ENCODE assay signal across 1 cellular context in the genomic region with DNA sequence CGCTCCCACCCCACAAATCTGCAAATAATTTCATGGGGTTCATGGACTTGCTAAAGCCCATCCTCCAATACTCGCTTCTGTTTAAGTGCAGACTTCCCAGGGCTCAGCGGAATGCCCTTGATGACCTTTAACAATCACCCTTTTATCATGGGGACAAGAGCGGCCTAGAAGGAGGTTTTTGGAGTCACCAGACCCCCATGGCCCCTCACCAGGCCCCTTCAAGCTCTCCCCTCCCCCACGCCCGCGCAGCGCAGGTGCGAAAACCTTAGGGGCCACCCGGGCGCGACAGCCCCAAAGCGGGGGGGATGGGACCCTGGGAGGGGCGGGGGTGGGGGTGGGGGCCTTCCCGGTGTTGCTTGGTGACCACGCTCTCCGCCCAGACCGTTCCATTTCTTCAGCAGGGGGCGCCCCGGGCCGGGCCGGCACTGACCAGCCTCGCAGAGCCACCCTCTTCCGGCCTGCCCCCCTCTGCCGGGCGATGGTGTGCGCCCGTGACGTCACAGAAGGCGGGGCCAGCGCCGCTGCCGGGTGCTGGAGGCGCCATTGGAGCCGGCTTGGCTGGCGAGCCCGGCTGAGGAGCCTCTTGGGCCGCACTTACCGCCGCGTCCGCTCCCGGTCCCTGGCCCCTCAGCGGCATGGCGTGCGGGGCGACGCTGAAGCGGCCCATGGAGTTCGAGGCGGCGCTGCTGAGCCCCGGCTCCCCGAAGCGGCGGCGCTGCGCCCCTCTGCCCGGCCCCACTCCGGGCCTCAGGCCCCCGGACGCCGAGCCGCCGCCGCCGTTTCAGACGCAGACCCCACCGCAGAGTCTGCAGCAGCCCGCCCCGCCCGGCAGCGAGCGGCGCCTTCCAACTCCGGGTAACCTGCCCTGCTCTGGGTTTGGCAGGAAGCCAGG.
TF ChIP-seq lines count a peak whose summit lies in the region.

A gene with protein sequence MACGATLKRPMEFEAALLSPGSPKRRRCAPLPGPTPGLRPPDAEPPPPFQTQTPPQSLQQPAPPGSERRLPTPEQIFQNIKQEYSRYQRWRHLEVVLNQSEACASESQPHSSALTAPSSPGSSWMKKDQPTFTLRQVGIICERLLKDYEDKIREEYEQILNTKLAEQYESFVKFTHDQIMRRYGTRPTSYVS (plus strand): TSS at position 531 of the 892 bp plus-strand sequence. CDS start 105 bp downstream, at position 636.

TF ChIP-seq in HepG2, 621 proteins besides CTCF, POLR2A, EP300 and RAD21 (continued from another document and continues in another):
- TF ChIP-seq NFAT5 (CRISPR knock-in tag; IDR thresholded peaks at IDR 0.05) (no peak; the same call in 1 of the 2 replicates), RBAK (CRISPR knock-in tag; IDR thresholded peaks at IDR 0.05) (no peak), FUBP1 (CRISPR knock-in tag; IDR thresholded peaks at IDR 0.05; ENCODE audit: borderline replicate concordance) (no peak), HES4 (CRISPR knock-in tag; IDR thresholded peaks at IDR 0.05; ENCODE audit: borderline replicate concordance) (0 out of 2 replicates have a peak, but pooled peaks have one; percentile 45), PITX1 (CRISPR knock-in tag; IDR thresholded peaks at IDR 0.05) (peak; percentile 13; the same call in 1 of the 2 replicates), MNT (IDR thresholded peaks at IDR 0.05) (no peak), DNMT1 (CRISPR knock-in tag; IDR thresholded peaks at IDR 0.05) (no peak), RBM39 (IDR thresholded peaks at IDR 0.05; ENCODE audit: low read depth, low read length, poor library complexity, severe bottlenecking) (peak; percentile 55), SP1 (IDR thresholded peaks at IDR 0.05) (no peak), SP1 (CRISPR knock-in tag; IDR thresholded peaks at IDR 0.05) (peak; percentile 74), JUNB (CRISPR knock-in tag; IDR thresholded peaks at IDR 0.05; ENCODE audit: borderline replicate concordance) (no peak), HMGA1 (CRISPR knock-in tag; conservative IDR thresholded peaks at IDR 0.05) (no peak), BCL6 (CRISPR knock-in tag; IDR thresholded peaks at IDR 0.05) (0 out of 2 replicates have a peak, but pooled peaks have one; percentile 14), ZSCAN9 (CRISPR knock-in tag; IDR thresholded peaks at IDR 0.05; ENCODE audit: borderline replicate concordance) (0 out of 2 replicates have a peak, but pooled peaks have one; percentile 40), TARDBP (CRISPR knock-in tag; IDR thresholded peaks at IDR 0.05) (peak; percentile 88), ZNF746 (CRISPR knock-in tag; IDR thresholded peaks at IDR 0.05) (no peak), CBX5 (CRISPR knock-in tag; IDR thresholded peaks at IDR 0.05; ENCODE audit: borderline replicate concordance) (peak; percentile 31; the same call in 1 of the 2 replicates), ZNF274 (CRISPR knock-in tag; IDR thresholded peaks at IDR 0.05) (0 out of 2 replicates have a peak, but pooled peaks have one; percentile 24), RAD51 (IDR thresholded peaks at IDR 0.05; ENCODE audit: borderline replicate concordance) (no peak), ATF7-NPFF (CRISPR knock-in tag; IDR thresholded peaks at IDR 0.05; ENCODE audit: low read depth) (peak; percentile 91; the same call in 1 of the 2 replicates), ZBTB26 (CRISPR knock-in tag; IDR thresholded peaks at IDR 0.05; ENCODE audit: borderline replicate concordance) (peak; percentile 62; the same call in 1 of the 2 replicates), CREB1 (IDR thresholded peaks at IDR 0.05) (peak; percentile 100), CREB1 (CRISPR knock-in tag; IDR thresholded peaks at IDR 0.05) (peak; percentile 94), RNF2 (conservative IDR thresholded peaks at IDR 0.05; ENCODE audit: low read depth) (no peak)
- TF ChIP-seq, protein P1, sequence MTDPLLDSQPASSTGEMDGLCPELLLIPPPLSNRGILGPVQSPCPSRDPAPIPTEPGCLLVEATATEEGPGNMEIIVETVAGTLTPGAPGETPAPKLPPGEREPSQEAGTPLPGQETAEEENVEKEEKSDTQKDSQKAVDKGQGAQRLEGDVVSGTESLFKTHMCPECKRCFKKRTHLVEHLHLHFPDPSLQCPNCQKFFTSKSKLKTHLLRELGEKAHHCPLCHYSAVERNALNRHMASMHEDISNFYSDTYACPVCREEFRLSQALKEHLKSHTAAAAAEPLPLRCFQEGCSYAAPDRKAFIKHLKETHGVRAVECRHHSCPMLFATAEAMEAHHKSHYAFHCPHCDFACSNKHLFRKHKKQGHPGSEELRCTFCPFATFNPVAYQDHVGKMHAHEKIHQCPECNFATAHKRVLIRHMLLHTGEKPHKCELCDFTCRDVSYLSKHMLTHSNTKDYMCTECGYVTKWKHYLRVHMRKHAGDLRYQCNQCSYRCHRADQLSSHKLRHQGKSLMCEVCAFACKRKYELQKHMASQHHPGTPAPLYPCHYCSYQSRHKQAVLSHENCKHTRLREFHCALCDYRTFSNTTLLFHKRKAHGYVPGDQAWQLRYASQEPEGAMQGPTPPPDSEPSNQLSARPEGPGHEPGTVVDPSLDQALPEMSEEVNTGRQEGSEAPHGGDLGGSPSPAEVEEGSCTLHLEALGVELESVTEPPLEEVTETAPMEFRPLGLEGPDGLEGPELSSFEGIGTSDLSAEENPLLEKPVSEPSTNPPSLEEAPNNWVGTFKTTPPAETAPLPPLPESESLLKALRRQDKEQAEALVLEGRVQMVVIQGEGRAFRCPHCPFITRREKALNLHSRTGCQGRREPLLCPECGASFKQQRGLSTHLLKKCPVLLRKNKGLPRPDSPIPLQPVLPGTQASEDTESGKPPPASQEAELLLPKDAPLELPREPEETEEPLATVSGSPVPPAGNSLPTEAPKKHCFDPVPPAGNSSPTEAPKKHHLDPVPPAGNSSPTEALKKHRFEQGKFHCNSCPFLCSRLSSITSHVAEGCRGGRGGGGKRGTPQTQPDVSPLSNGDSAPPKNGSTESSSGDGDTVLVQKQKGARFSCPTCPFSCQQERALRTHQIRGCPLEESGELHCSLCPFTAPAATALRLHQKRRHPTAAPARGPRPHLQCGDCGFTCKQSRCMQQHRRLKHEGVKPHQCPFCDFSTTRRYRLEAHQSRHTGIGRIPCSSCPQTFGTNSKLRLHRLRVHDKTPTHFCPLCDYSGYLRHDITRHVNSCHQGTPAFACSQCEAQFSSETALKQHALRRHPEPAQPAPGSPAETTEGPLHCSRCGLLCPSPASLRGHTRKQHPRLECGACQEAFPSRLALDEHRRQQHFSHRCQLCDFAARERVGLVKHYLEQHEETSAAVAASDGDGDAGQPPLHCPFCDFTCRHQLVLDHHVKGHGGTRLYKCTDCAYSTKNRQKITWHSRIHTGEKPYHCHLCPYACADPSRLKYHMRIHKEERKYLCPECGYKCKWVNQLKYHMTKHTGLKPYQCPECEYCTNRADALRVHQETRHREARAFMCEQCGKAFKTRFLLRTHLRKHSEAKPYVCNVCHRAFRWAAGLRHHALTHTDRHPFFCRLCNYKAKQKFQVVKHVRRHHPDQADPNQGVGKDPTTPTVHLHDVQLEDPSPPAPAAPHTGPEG (CRISPR knock-in tag; IDR thresholded peaks at IDR 0.05) = peak; percentile 46; the same call in 1 of the 2 replicates
- TF ChIP-seq, protein P2, sequence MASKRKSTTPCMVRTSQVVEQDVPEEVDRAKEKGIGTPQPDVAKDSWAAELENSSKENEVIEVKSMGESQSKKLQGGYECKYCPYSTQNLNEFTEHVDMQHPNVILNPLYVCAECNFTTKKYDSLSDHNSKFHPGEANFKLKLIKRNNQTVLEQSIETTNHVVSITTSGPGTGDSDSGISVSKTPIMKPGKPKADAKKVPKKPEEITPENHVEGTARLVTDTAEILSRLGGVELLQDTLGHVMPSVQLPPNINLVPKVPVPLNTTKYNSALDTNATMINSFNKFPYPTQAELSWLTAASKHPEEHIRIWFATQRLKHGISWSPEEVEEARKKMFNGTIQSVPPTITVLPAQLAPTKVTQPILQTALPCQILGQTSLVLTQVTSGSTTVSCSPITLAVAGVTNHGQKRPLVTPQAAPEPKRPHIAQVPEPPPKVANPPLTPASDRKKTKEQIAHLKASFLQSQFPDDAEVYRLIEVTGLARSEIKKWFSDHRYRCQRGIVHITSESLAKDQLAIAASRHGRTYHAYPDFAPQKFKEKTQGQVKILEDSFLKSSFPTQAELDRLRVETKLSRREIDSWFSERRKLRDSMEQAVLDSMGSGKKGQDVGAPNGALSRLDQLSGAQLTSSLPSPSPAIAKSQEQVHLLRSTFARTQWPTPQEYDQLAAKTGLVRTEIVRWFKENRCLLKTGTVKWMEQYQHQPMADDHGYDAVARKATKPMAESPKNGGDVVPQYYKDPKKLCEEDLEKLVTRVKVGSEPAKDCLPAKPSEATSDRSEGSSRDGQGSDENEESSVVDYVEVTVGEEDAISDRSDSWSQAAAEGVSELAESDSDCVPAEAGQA (IDR thresholded peaks at IDR 0.05; ENCODE audit: low read depth) = 0 out of 2 replicates have a peak, but pooled peaks have one; percentile 29
- TF ChIP-seq, protein P2 (CRISPR knock-in tag; IDR thresholded peaks at IDR 0.05; ENCODE audit: borderline replicate concordance) = no peak
